In the genomic region with DNA sequence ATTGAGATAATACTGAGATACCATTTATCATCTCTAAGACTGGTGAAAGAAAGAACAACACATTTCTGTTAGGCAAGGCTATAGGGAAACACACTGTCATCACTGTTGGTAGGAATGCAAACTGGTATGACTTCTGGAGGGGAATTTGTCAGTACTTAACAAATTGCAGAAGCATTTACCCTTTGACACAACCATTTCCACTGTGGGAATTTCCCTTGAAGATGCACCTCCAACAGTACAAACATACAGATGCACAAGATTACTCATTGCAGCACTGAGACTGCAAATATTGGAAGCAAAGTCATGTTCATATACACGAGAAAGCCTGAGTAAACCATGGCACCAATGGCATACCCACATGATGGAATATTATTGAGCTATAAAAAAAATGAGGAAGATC, we compare ENCODE assay signal across 11 cellular contexts. TPM values are rescaled to one million over a fixed set of nuclear protein-coding genes. Genes with fewer than 3 reads are reported as not detected.
DNase-seq lines count a peak whose midpoint lies in the region; ATAC-seq and TF ChIP-seq lines count a peak whose summit lies in the region.
"Had no signal": no experiment of that assay in that cellular context is flagged by ENCODE, and none has a peak within 500 bp of the region (broad histone marks: within the 10 kb centered on the region; RNA-seq: fewer than 3 reads in every experiment).

No MANE protein-coding gene starts in this region.

- ATAC-seq in GM18508 (IDR thresholded peaks at IDR 0.05; ENCODE audit: insufficient read depth, unreplicated experiment) (peak; percentile 85), GM21423 (IDR thresholded peaks at IDR 0.05; ENCODE audit: unreplicated experiment) (peak; percentile 83), HG03342 (IDR thresholded peaks at IDR 0.05; ENCODE audit: unreplicated experiment) (peak; percentile 93), left colon (no peak), T-helper 17 cell (no peak)

- H3K4me1 Mint-ChIP-seq in T-helper 17 cell = no peaks in the 10 kb centered on the region

- H3K79me2 ChIP-seq in hepatocyte = no peaks in the 10 kb centered on the region
- H3K79me2 ChIP-seq in mesendoderm (ENCODE audit: control insufficient read depth, insufficient read depth, low read length) = no peaks in the 10 kb centered on the region

- H3K79me1 ChIP-seq in mesendoderm (ENCODE audit: low read length) = no peaks in the 10 kb centered on the region

- intact Hi-C loops in left colon (cut with DNase I, micrococcal nuclease) = no loop called here

- no peak overlapping the region for H4K8ac ChIP-seq in mesendoderm (ENCODE audit: low read depth, low read length)

- 63% methylated on average over 1 of the region's 1 CpG for WGBS in hepatocyte (ENCODE audit: low lambda C conversion rate, missing lambda C conversion rate)
- no CpG with 5 or more reads among the region's 1 CpG for WGBS in mesendoderm (ENCODE audit: extremely low coverage, insufficient coverage, low lambda C conversion rate)

- no peak overlapping the region for H2BK5ac ChIP-seq in mesendoderm (ENCODE audit: low read length)

- H3K36me3 Mint-ChIP-seq in T-helper 17 cell (ENCODE audit: low read depth) = no peaks in the 10 kb centered on the region

- no peak overlapping the region for H2BK15ac ChIP-seq in mesendoderm (replicated peaks; ENCODE audit: low read depth)

- H3K9me3 ChIP-seq in hepatocyte (ENCODE audit: low read depth) = no peaks in the 10 kb centered on the region
- no peaks in the 10 kb centered on the region for H3K9me3 ChIP-seq in T-helper 17 cell (ENCODE audit: control insufficient read depth, low read length, poor library complexity, severe bottlenecking)
- H3K9me3 ChIP-seq: thoracic aorta had no signal

- H3K27ac Mint-ChIP-seq in T-helper 17 cell = no peak overlapping the region

- H3K56ac ChIP-seq in mesendoderm (ENCODE audit: low read length) = no peak overlapping the region

- H3K4me3 Mint-ChIP-seq in T-helper 17 cell = no peak overlapping the region

- no peaks in the 10 kb centered on the region for H3K27me3 Mint-ChIP-seq in T-helper 17 cell

- H3K23ac ChIP-seq in mesendoderm (ENCODE audit: low read length) = no peak overlapping the region

- H3K4me3 ChIP-seq in hepatocyte (no peak overlapping the region), mesendoderm (ENCODE audit: low read length) (no peak overlapping the region)
- H3K4me3 ChIP-seq: thoracic aorta had no signal

- H3K36me3 ChIP-seq in hepatocyte (replicated peaks; ENCODE audit: insufficient read depth, low read depth) = no peaks in the 10 kb centered on the region
- peaks cover 1% of the 10 kb centered on the region for H3K36me3 ChIP-seq in mesendoderm (ENCODE audit: control insufficient read depth, insufficient read depth, low read length)

- H4K5ac ChIP-seq in mesendoderm (ENCODE audit: low read length) = no peak overlapping the region

- no peak overlapping the region for H2AK5ac ChIP-seq in mesendoderm (ENCODE audit: low read length)

- no peaks in the 10 kb centered on the region for H3K4me1 ChIP-seq in hepatocyte (ENCODE audit: insufficient read depth)
- H3K4me1 ChIP-seq in mesendoderm (ENCODE audit: control insufficient read depth, low read depth, low read length) = no peaks in the 10 kb centered on the region

- H4K20me1 ChIP-seq in hepatocyte (ENCODE audit: insufficient read depth, poor library complexity, severe bottlenecking) = no peaks in the 10 kb centered on the region

- H3K4me2 ChIP-seq in hepatocyte (no peak overlapping the region), mesendoderm (ENCODE audit: low read length) (no peak overlapping the region)

- H3K27me3 ChIP-seq in hepatocyte = no peaks in the 10 kb centered on the region
- H3K27me3 ChIP-seq in mesendoderm (ENCODE audit: insufficient read depth, low read length, poor library complexity) = no peaks in the 10 kb centered on the region

- no peaks in the 10 kb centered on the region for H3K9me2 ChIP-seq in hepatocyte (replicated peaks; ENCODE audit: insufficient read depth)

- H2BK120ac ChIP-seq in mesendoderm (ENCODE audit: low read depth, low read length) = no peak overlapping the region

- H3K18ac ChIP-seq in mesendoderm (ENCODE audit: low read length) = no peak overlapping the region

- no peak for TF ChIP-seq CTCF in hepatocyte (IDR thresholded peaks at IDR 0.05; ENCODE audit: poor library complexity)

- H2AFZ ChIP-seq in hepatocyte = no peak overlapping the region

- no peak overlapping the region for H3K4ac ChIP-seq in mesendoderm (ENCODE audit: low read depth, low read length)

- no peak overlapping the region for H3K9ac ChIP-seq in mesendoderm (ENCODE audit: low read length)

- peak; percentile 32 for DNase-seq in hepatocyte (ENCODE audit: low spot score)
- no peak for DNase-seq in mesendoderm
- DNase-seq in C1 segment of cervical spinal cord (lab: John Stamatoyannopoulos, UW) = no peak
- no peak for DNase-seq in left colon
- DNase-seq in T-helper 17 cell = no peak
- DNase-seq: activated CD8-positive, alpha-beta memory T cell treated with anti-CD3 and anti-CD28 coated beads for 24 hours had no signal

- H3K27ac ChIP-seq in hepatocyte = no peak overlapping the region
- H3K27ac ChIP-seq in mesendoderm (ENCODE audit: low read depth, low read length) = no peak overlapping the region
- H3K27ac ChIP-seq: thoracic aorta had no signal

RNA-seq across cellular contexts. Expression of a gene that starts 17.6 kb away (rescaled TPM):
- total RNA-seq in hepatocyte = 27.6 and 28.3 TPM in 2 replicates
- 11.4 and 14.9 TPM in 2 replicates for polyA plus RNA-seq in hepatocyte
- polyA plus RNA-seq in mesendoderm (2013, experiment 1 of 2) = 18.3 TPM
- polyA plus RNA-seq in mesendoderm (2013, experiment 2 of 2) = 17.9 TPM
- 10 to 100 TPM; 19.0 to 28.1 TPM for total RNA-seq in left colon
- 10 to 100 TPM in 1 of 2 donors, 1 to 10 TPM in 1; 6.0 to 13.4 TPM for total RNA-seq in T-helper 17 cell

RNA-seq across cellular contexts. Expression of a gene that starts 33.0 kb away (rescaled TPM):
- not detected in 2 replicates for total RNA-seq in hepatocyte
- not detected in 2 replicates for polyA plus RNA-seq in hepatocyte
- not detected for polyA plus RNA-seq in mesendoderm (2013, experiment 1 of 2)
- not detected for polyA plus RNA-seq in mesendoderm (2013, experiment 2 of 2)
- not detected for total RNA-seq in left colon
- total RNA-seq in T-helper 17 cell = not detected
- total RNA-seq: thoracic aorta had no signal
- polyA plus RNA-seq: esophagus had no signal

RNA-seq across cellular contexts. Expression of a gene that starts 46.7 kb away (rescaled TPM):
- total RNA-seq in hepatocyte = 22.4 and 28.7 TPM in 2 replicates
- polyA plus RNA-seq in hepatocyte = 23.6 and 27.3 TPM in 2 replicates
- polyA plus RNA-seq in mesendoderm (2013, experiment 1 of 2) = 6.4 TPM
- polyA plus RNA-seq in mesendoderm (2013, experiment 2 of 2) = 6.3 TPM
- total RNA-seq in left colon = 10 to 100 TPM in 1 of 2 donors, 1 to 10 TPM in 1; 7.1 to 29.0 TPM
- 10 to 100 TPM; 74.7 to 82.5 TPM for total RNA-seq in T-helper 17 cell

Comparison
In these comparisons a context has a peak if more than half of its experiments do, and no peak if none do; other contexts are left out.
1. ATAC-seq: peak in GM18508 (single experiment), GM21423 (single experiment) and HG03342 (single experiment); none in left colon (single experiment) and T-helper 17 cell (single experiment).